In the genomic region with DNA sequence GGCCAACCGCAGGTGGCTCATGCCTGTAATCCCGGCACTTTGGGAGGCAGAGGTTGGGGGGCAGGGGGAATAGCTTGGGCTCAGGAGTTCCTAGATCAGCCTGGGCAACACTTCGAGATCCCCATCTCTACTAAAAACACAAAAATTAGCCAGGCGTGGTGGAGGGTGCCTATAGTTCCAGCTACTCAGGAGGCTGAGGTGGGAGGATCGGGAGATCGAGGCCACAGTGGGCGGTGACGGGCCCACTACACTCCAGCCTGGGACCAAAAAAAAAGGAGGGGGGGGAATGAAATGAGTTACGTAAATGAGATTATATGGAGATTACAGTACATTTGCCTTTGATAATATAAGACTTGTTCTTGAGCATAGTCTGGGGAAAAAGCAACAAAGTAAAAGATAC, we compare ENCODE assay signal across 8 cellular contexts. TPM values are rescaled to one million over a fixed set of nuclear protein-coding genes. Genes with fewer than 3 reads are reported as not detected.
A peak's percentile ranks its signal among the peaks of the same experiment; 100 is the strongest.
DNase-seq lines count a peak whose midpoint lies in the region; ATAC-seq, FAIRE-seq and TF ChIP-seq lines count a peak whose summit lies in the region.

No MANE protein-coding gene starts in this region.

- no peak for ATAC-seq in GM21737 (IDR thresholded peaks at IDR 0.05; ENCODE audit: unreplicated experiment)

- no peak overlapping the region for H3K14ac ChIP-seq in H1 (ENCODE audit: insufficient read length)

- no peak for TF ChIP-seq POLR2A in H1 (IDR thresholded peaks at IDR 0.05; ENCODE audit: control extremely low read depth in 1 of 2, low read depth in 2 of 2, low read length in 2 of 2)

- DNase-seq in NT2/D1 (ENCODE audit: low read depth, low spot score) (no peak), H1 (ENCODE audit: low read depth in 1 of 2, low spot score in 2 of 2) (no peak), SK-N-DZ (ENCODE audit: low spot score) (no peak), superior temporal gyrus (ENCODE audit: extremely low spot score) (no peak), C1 segment of cervical spinal cord (lab: John Stamatoyannopoulos, UW) (no peak)

- no peak overlapping the region for H3K18ac ChIP-seq in H1 (ENCODE audit: extremely low read depth, low read length)

- H4K5ac ChIP-seq in H1 (ENCODE audit: insufficient read length, low read depth, low read length): no peak overlapping the region

- TF ChIP-seq RAD21 in H1 (IDR thresholded peaks at IDR 0.05 in 1 of 2, conservative IDR thresholded peaks at IDR 0.05 in 1 of 2; ENCODE audit: low read depth in 2 of 2, low read length in 2 of 2): no peak

- H2BK5ac ChIP-seq in H1 (ENCODE audit: low read depth, low read length): no peak overlapping the region

- no peak overlapping the region for H3K4ac ChIP-seq in H1 (replicated peaks; ENCODE audit: insufficient read length, low read depth, low read length)

- POLR2A ChIA-PET in H1 (lab: Charles Lee; ENCODE audit: partially characterized antibody): interaction anchor here (1.1 to 2.0 kb wide), 5 partner anchors 9 to 75 kb away, joined by 3 to 5 read pairs (median 4); no protein-coding TSS in a partner anchor

- no peak overlapping the region for H3K27ac ChIP-seq in DOHH2 (ENCODE audit: low read depth, low read length)
- no peak overlapping the region for H3K27ac ChIP-seq in H1 (ENCODE audit: low read depth, low read length)
- no peak overlapping the region for H3K27ac ChIP-seq in neutrophil

- no peak overlapping the region for H4K8ac ChIP-seq in H1 (ENCODE audit: extremely low read depth, insufficient read depth, low read length)

- H2BK12ac ChIP-seq in H1 (ENCODE audit: low read depth, low read length): no peak overlapping the region

- H3K56ac ChIP-seq in H1 (replicated peaks; ENCODE audit: insufficient read length, low read depth, low read length): no peak overlapping the region

- H2BK20ac ChIP-seq in H1 (ENCODE audit: low read length): no peak overlapping the region

- H4K91ac ChIP-seq in H1 (replicated peaks; ENCODE audit: insufficient read length, low read length): no peak overlapping the region

- H3K79me2 ChIP-seq in DOHH2 (ENCODE audit: control insufficient read depth, low read length): peaks cover 96% of the 10 kb centered on the region
- peaks cover 0 to 22% of the 10 kb centered on the region in 2 experiments; a peak in 3 of 4 replicates for H3K79me2 ChIP-seq in H1 (ENCODE audit: control insufficient read depth in 1 of 2, insufficient read depth in 2 of 2, low read length in 2 of 2)

- peak overlapping the region; percentile 78 for H3K4me3 ChIP-seq in DOHH2 (ENCODE audit: low read length)
- H3K4me3 ChIP-seq in NT2/D1 (ENCODE audit: insufficient read length, low read depth): peak overlapping the region; percentile 72
- peak overlapping the region; percentile 42 to 92 (median 66); a peak in 5 of 8 replicates for H3K4me3 ChIP-seq in H1 (ENCODE audit: extremely low read depth in 1 of 4, insufficient read depth in 2 of 4, low read depth in 3 of 4, low read length in 4 of 4)
- H3K4me3 ChIP-seq in neutrophil (ENCODE audit: low read depth in 1 of 2, low read length in 1 of 2): peak overlapping the region; percentile 86 to 87

- no peaks in the 10 kb centered on the region for H3K23me2 ChIP-seq in H1 (ENCODE audit: low read depth, low read length)

- WGBS in H1 (ENCODE audit: extremely low coverage in 1 of 2, insufficient coverage in 1 of 2, insufficient read length in 1 of 2, insufficient replicate concordance in 2 of 2, low coverage in 1 of 2, low lambda C conversion rate in 2 of 2, missing lambda C conversion rate in 1 of 2), 2 experiments: 90% methylated on average over 9 of the region's 9 CpGs; no CpG with 5 or more reads in 1 of the 2 experiments

- no peak overlapping the region for H2BK15ac ChIP-seq in H1 (ENCODE audit: low read length)

- H2AK5ac ChIP-seq in H1 (ENCODE audit: low read depth, low read length): no peak overlapping the region

- no peak for FAIRE-seq in H1 (lab: Jason Lieb, UNC)

- H3K9ac ChIP-seq in NT2/D1 (ENCODE audit: insufficient read length, low read depth) (peak overlapping the region; percentile 85), H1 (replicated peaks in 1 of 4; ENCODE audit: extremely low read depth in 1 of 4, low read depth in 3 of 4, low read length in 3 of 4) (0 out of 7 replicates have a peak overlapping the region, but pooled peaks of 1 of the 4 experiments have one; percentile 59)

- no peak overlapping the region for H3K23ac ChIP-seq in H1 (ENCODE audit: insufficient read length)

- H3F3A ChIP-seq in DOHH2 (ENCODE audit: control insufficient read depth, insufficient read depth): peaks cover 39% of the 10 kb centered on the region

- 0 out of 2 replicates have a peak, but pooled peaks cover 3% of the 10 kb centered on the region for H4K20me1 ChIP-seq in DOHH2 (ENCODE audit: control insufficient read depth, insufficient read depth, low read depth, low read length)
- peaks cover 0 to 2% of the 10 kb centered on the region in 2 experiments for H4K20me1 ChIP-seq in H1 (replicated peaks in 1 of 2; ENCODE audit: control insufficient read depth in 1 of 2, insufficient read depth in 2 of 2, low read length in 2 of 2)

- H2AFZ ChIP-seq in H1 (ENCODE audit: low read length): no peak overlapping the region

- no peaks in the 10 kb centered on the region for H3K27me3 ChIP-seq in DOHH2 (ENCODE audit: control insufficient read depth, low read length)
- no peaks in the 10 kb centered on the region for H3K27me3 ChIP-seq in NT2/D1 (ENCODE audit: insufficient read depth, insufficient read length)
- H3K27me3 ChIP-seq in H1 (replicated peaks in 1 of 4; ENCODE audit: control insufficient read depth in 3 of 4, extremely low read depth in 1 of 4, insufficient read depth in 3 of 4, low read length in 3 of 4): no peaks in the 10 kb centered on the region
- H3K27me3 ChIP-seq in neutrophil: no peaks in the 10 kb centered on the region

- no peaks in the 10 kb centered on the region for H3K9me2 ChIP-seq in DOHH2 (replicated peaks; ENCODE audit: control insufficient read depth, low read length)

- peaks cover 8% of the 10 kb centered on the region; the same call in 1 of the 2 replicates for H3K79me1 ChIP-seq in H1 (ENCODE audit: low read depth, low read length)

- H3K9me3 ChIP-seq in DOHH2 (ENCODE audit: control insufficient read depth, insufficient read depth, low read length) (no peaks in the 10 kb centered on the region), NT2/D1 (ENCODE audit: insufficient read depth, low read length) (no peaks in the 10 kb centered on the region), H1 (ENCODE audit: insufficient read depth in 2 of 2, low read depth in 1 of 2, low read length in 1 of 2) (no peaks in the 10 kb centered on the region), neutrophil (no peaks in the 10 kb centered on the region)

- H3K4me1 ChIP-seq in DOHH2 (ENCODE audit: control insufficient read depth, low read length): peaks cover 51% of the 10 kb centered on the region
- H3K4me1 ChIP-seq in NT2/D1 (ENCODE audit: insufficient read depth, insufficient read length): no peaks in the 10 kb centered on the region
- peaks cover 0 to 3% (median 0%) of the 10 kb centered on the region in 4 experiments; a peak in 1 of 7 replicates for H3K4me1 ChIP-seq in H1 (replicated peaks in 1 of 4; ENCODE audit: control insufficient read depth in 3 of 4, insufficient read depth in 4 of 4, low read length in 3 of 4)
- peaks cover 36 to 46% of the 10 kb centered on the region in 2 experiments for H3K4me1 ChIP-seq in neutrophil (ENCODE audit: control insufficient read depth in 1 of 2, insufficient read depth in 1 of 2, low read depth in 1 of 2, low read length in 1 of 2)

- H3K36me3 ChIP-seq in DOHH2 (ENCODE audit: control insufficient read depth, low read length): peaks cover 36% of the 10 kb centered on the region
- H3K36me3 ChIP-seq in NT2/D1 (ENCODE audit: insufficient read depth, insufficient read length, low read length): peaks cover 32% of the 10 kb centered on the region
- peaks cover 0 to 18% (median 3%) of the 10 kb centered on the region in 4 experiments; a peak in 5 of 8 replicates for H3K36me3 ChIP-seq in H1 (ENCODE audit: control insufficient read depth in 2 of 4, insufficient read depth in 4 of 4, low read length in 3 of 4)
- H3K36me3 ChIP-seq in neutrophil: peaks cover 11% of the 10 kb centered on the region

- H3K4me2 ChIP-seq in DOHH2 (ENCODE audit: low read length): peak overlapping the region; percentile 85
- peak overlapping the region; percentile 70 to 76; a peak in 3 of 4 replicates for H3K4me2 ChIP-seq in H1 (ENCODE audit: insufficient read depth in 1 of 2, low read depth in 2 of 2, low read length in 2 of 2)

- CTCF ChIA-PET in H1 (lab: Charles Lee; ENCODE audit: partially characterized antibody): interaction anchor here (0.7 to 64.6 kb wide), 3 partner anchors 13 to 74 kb away, joined by 3 to 2442 read pairs (median 38); partner anchors contain the start of gene SLC48A1

- TF ChIP-seq EP300 in H1 (IDR thresholded peaks at IDR 0.05; ENCODE audit: borderline replicate concordance in 1 of 2, low read depth in 2 of 2, low read length in 2 of 2): no peak

- no peak for TF ChIP-seq CTCF in DOHH2 (IDR thresholded peaks at IDR 0.05; ENCODE audit: low read depth, low read length, poor library complexity, severe bottlenecking)
- TF ChIP-seq CTCF in H1 (IDR thresholded peaks at IDR 0.05; ENCODE audit: control extremely low read depth in 1 of 3, insufficient read depth in 1 of 3, low read depth in 1 of 3, low read length in 3 of 3): no peak
- no peak for TF ChIP-seq CTCF in neutrophil (IDR thresholded peaks at IDR 0.05)

- H2BK120ac ChIP-seq in H1 (replicated peaks; ENCODE audit: low read depth, low read length): no peak overlapping the region

RNA-seq across cellular contexts. Expression of gene RPAP3, which starts 1.1 kb away (rescaled TPM):
- 49.6 and 60.5 TPM in 2 replicates for total RNA-seq in H1 (2021; fragmentation: NEBNext Ultra II Directional; extraction: Animal tissue kit (Norgen Biotek cat#: 25700))
- polyA plus RNA-seq in H1 (2011; rRNA removed): 3.1 and 6.4 TPM in 2 replicates
- polyA plus RNA-seq in H1 (2011; cell fraction: cytosol; rRNA removed): 10.7 TPM
- 2.6 TPM for polyA plus RNA-seq in H1 (2011; cell fraction: nucleus; rRNA removed)
- 14.1 to 34.7 TPM (median 17.7 TPM) in 4 replicates for polyA plus RNA-seq in H1 (2012, experiment 1 of 2)
- 1.4 TPM for polyA plus RNA-seq in H1 (2012, experiment 2 of 2)
- 34.2 TPM for polyA plus RNA-seq in H1 (2013, experiment 1 of 2)
- polyA plus RNA-seq in H1 (2013, experiment 2 of 2): 34.5 TPM
- polyA minus RNA-seq in H1 (2011; rRNA and poly(A)+ RNA removed): 9.4 and 14.2 TPM in 2 replicates
- polyA minus RNA-seq in H1 (2011; cell fraction: cytosol; rRNA and poly(A)+ RNA removed): 7.8 TPM
- polyA minus RNA-seq in H1 (2011; cell fraction: nucleus; rRNA and poly(A)+ RNA removed): 25.2 TPM
- polyA plus RNA-seq in SK-N-DZ (2014; cell fraction: cytosol; rRNA removed): 22.9 and 25.8 TPM in 2 replicates
- polyA plus RNA-seq in SK-N-DZ (2014; cell fraction: nucleus; rRNA removed): 17.0 and 23.8 TPM in 2 replicates

RNA-seq across cellular contexts. Expression of gene ENDOU, which starts 20.6 kb away (rescaled TPM):
- not detected in 2 replicates for total RNA-seq in H1 (2021; fragmentation: NEBNext Ultra II Directional; extraction: Animal tissue kit (Norgen Biotek cat#: 25700))
- not detected in 2 replicates for polyA plus RNA-seq in H1 (2011; rRNA removed)
- polyA plus RNA-seq in H1 (2011; cell fraction: cytosol; rRNA removed): not detected
- not detected for polyA plus RNA-seq in H1 (2011; cell fraction: nucleus; rRNA removed)
- polyA plus RNA-seq in H1 (2012, experiment 1 of 2): not detected in 4 replicates
- polyA plus RNA-seq in H1 (2012, experiment 2 of 2): not detected
- polyA plus RNA-seq in H1 (2013, experiment 1 of 2): not detected
- not detected for polyA plus RNA-seq in H1 (2013, experiment 2 of 2)
- 0.29 TPM in 1 of 2 replicates, not detected in the other for polyA minus RNA-seq in H1 (2011; rRNA and poly(A)+ RNA removed)
- not detected for polyA minus RNA-seq in H1 (2011; cell fraction: cytosol; rRNA and poly(A)+ RNA removed)
- not detected for polyA minus RNA-seq in H1 (2011; cell fraction: nucleus; rRNA and poly(A)+ RNA removed)
- 0.05 TPM in 1 of 2 replicates, not detected in the other for polyA plus RNA-seq in SK-N-DZ (2014; cell fraction: cytosol; rRNA removed)
- polyA plus RNA-seq in SK-N-DZ (2014; cell fraction: nucleus; rRNA removed): not detected in 2 replicates

RNA-seq across cellular contexts. Expression of gene RAPGEF3, which starts 54.0 kb away (rescaled TPM):
- 6.7 and 9.4 TPM in 2 replicates for total RNA-seq in H1 (2021; fragmentation: NEBNext Ultra II Directional; extraction: Animal tissue kit (Norgen Biotek cat#: 25700))
- polyA plus RNA-seq in H1 (2011; rRNA removed): 5.0 and 5.2 TPM in 2 replicates
- polyA plus RNA-seq in H1 (2011; cell fraction: cytosol; rRNA removed): 6.0 TPM
- polyA plus RNA-seq in H1 (2011; cell fraction: nucleus; rRNA removed): 31.6 TPM
- 4.1 to 5.7 TPM (median 5.2 TPM) in 4 replicates for polyA plus RNA-seq in H1 (2012, experiment 1 of 2)
- 3.1 TPM for polyA plus RNA-seq in H1 (2012, experiment 2 of 2)
- polyA plus RNA-seq in H1 (2013, experiment 1 of 2): 4.2 TPM
- 3.9 TPM for polyA plus RNA-seq in H1 (2013, experiment 2 of 2)
- polyA minus RNA-seq in H1 (2011; rRNA and poly(A)+ RNA removed): 5.2 and 8.0 TPM in 2 replicates
- polyA minus RNA-seq in H1 (2011; cell fraction: cytosol; rRNA and poly(A)+ RNA removed): 1.8 TPM
- polyA minus RNA-seq in H1 (2011; cell fraction: nucleus; rRNA and poly(A)+ RNA removed): 16.2 TPM
- polyA plus RNA-seq in SK-N-DZ (2014; cell fraction: cytosol; rRNA removed): 1.3 and 4.6 TPM in 2 replicates
- 1.6 and 2.8 TPM in 2 replicates for polyA plus RNA-seq in SK-N-DZ (2014; cell fraction: nucleus; rRNA removed)
